10 cellular contexts compared by ENCODE assay signal in the genomic region with DNA sequence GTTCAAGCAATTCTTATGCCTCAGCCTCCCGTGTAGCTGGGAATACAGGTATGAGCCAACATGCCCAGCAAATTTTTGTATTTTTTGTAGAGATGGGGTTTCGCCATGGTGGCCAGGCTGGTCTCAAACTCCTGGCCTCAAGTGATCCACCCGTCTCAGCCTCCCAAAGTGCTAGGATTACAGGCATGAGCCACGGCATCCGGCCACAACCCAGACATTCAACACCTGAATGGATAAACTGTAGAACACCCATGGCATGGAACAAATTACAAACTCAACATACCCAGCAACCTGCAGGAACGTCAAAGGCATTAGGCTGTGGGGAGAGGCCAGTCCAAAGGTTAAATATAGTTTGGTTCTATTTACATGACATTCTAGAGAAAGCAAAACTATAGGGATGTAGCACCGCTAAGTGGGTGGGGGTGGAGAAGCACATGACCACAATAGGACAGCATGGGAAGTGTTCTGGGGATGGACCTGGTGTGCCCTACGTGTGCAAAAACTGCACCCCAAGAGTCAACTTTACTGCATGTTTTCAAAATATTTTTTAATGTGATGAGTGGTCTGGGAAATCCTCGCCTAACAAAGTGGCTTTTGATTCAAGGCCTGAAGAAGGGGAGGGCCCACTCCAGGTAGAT. TPM values are rescaled to one million over a fixed set of nuclear protein-coding genes. Genes with fewer than 3 reads are reported as not detected.
DNase-seq lines count a peak whose midpoint lies in the region; ATAC-seq and TF ChIP-seq lines count a peak whose summit lies in the region.
"Had no signal": no experiment of that assay in that cellular context is flagged by ENCODE, and none has a peak within 500 bp of the region (broad histone marks: within the 10 kb centered on the region; RNA-seq: fewer than 3 reads in every experiment).

No MANE protein-coding gene starts in this region.

- H3K9me3 Mint-ChIP-seq in CD8-positive, alpha-beta T cell, result no peaks in the 10 kb centered on the region

- H3K27ac Mint-ChIP-seq in CD8-positive, alpha-beta T cell, result peak overlapping the region; percentile 79

- H3K4me3 Mint-ChIP-seq in CD8-positive, alpha-beta T cell, result no peak overlapping the region

- H3K4me3 ChIP-seq in CD8-positive, alpha-beta T cell (ENCODE audit: low read depth, low read length), result no peak overlapping the region
- H3K4me3 ChIP-seq in RWPE2 (ENCODE audit: severe bottlenecking) (no peak overlapping the region), esophagus muscularis mucosa (no peak overlapping the region), neutrophil (ENCODE audit: low read depth in 1 of 2, low read length in 1 of 2) (no peak overlapping the region), thyroid gland (replicated peaks in 1 of 3) (no peak overlapping the region)
- H3K4me3 ChIP-seq: stomach had no signal

- H3K27me3 Mint-ChIP-seq in CD8-positive, alpha-beta T cell (ENCODE audit: low read depth), result no peaks in the 10 kb centered on the region

- no peak overlapping the region for H3K27ac ChIP-seq in CD8-positive, alpha-beta T cell (ENCODE audit: low read depth, low read length)
- H3K27ac ChIP-seq in RWPE2 (ENCODE audit: poor library complexity, severe bottlenecking), result peak overlapping the region; percentile 97
- H3K27ac ChIP-seq in esophagus muscularis mucosa (replicated peaks in 1 of 4), result peak overlapping the region; percentile 61 to 78 (median 72)
- peak overlapping the region; percentile 94 for H3K27ac ChIP-seq in neutrophil
- no peak overlapping the region for H3K27ac ChIP-seq in thyroid gland

- H3K36me3 ChIP-seq in CD8-positive, alpha-beta T cell (ENCODE audit: insufficient read depth, low read length), result peaks cover 30% of the 10 kb centered on the region
- peaks cover 23% of the 10 kb centered on the region for H3K36me3 ChIP-seq in RWPE2 (ENCODE audit: low read depth)
- peaks cover 8 to 43% (median 42%) of the 10 kb centered on the region in 4 donors for H3K36me3 ChIP-seq in esophagus muscularis mucosa
- peaks cover 34% of the 10 kb centered on the region for H3K36me3 ChIP-seq in neutrophil
- H3K36me3 ChIP-seq in thyroid gland, result peaks cover 18 to 33% of the 10 kb centered on the region in 2 donors

- H3K36me3 Mint-ChIP-seq in CD8-positive, alpha-beta T cell, result peaks cover 43% of the 10 kb centered on the region

- TF ChIP-seq CTCF in CD8-positive, alpha-beta T cell (IDR thresholded peaks at IDR 0.05), result no peak
- no peak for TF ChIP-seq CTCF in RWPE2 (IDR thresholded peaks at IDR 0.05; ENCODE audit: poor library complexity, severe bottlenecking)
- TF ChIP-seq CTCF in esophagus muscularis mucosa (IDR thresholded peaks at IDR 0.05), result no peak
- TF ChIP-seq CTCF in neutrophil (IDR thresholded peaks at IDR 0.05), result no peak
- no peak for TF ChIP-seq CTCF in thyroid gland (IDR thresholded peaks at IDR 0.05)

- peaks cover 33% of the 10 kb centered on the region for H3K4me1 Mint-ChIP-seq in CD8-positive, alpha-beta T cell (ENCODE audit: low read depth)

- WGBS in esophagus muscularis mucosa, result 58% methylated on average over 9 of the region's 9 CpGs
- 83 to 86% methylated on average over 9 of the region's 9 CpGs for WGBS in thyroid gland, 2 donors

- TF ChIP-seq EP300 in esophagus muscularis mucosa (IDR thresholded peaks at IDR 0.05), result no peak

- no peaks in the 10 kb centered on the region for H3K9me3 ChIP-seq in CD8-positive, alpha-beta T cell (ENCODE audit: low read length)
- no peaks in the 10 kb centered on the region for H3K9me3 ChIP-seq in RWPE2 (ENCODE audit: severe bottlenecking)
- H3K9me3 ChIP-seq in esophagus muscularis mucosa, result no peaks in the 10 kb centered on the region
- H3K9me3 ChIP-seq in neutrophil, result no peaks in the 10 kb centered on the region
- no peaks in the 10 kb centered on the region for H3K9me3 ChIP-seq in thyroid gland
- H3K9me3 ChIP-seq: stomach had no signal

- CTCF ChIA-PET in CD8-positive, alpha-beta T cell (lab: Charles Lee), result interaction anchor here (0.8 to 1.2 kb wide), 3 partner anchors 9 to 513 kb away, joined by 3 to 4 read pairs (median 3); no protein-coding TSS in a partner anchor

- no peak for DNase-seq in CD8-positive, alpha-beta T cell
- peak; percentile 34 for DNase-seq in RWPE2 (ENCODE audit: low spot score)
- no peak for DNase-seq in esophagus muscularis mucosa (ENCODE audit: extremely low spot score)
- no peak for DNase-seq in NCI-H2227 (lab: John Stamatoyannopoulos, UW; ENCODE audit: unreplicated experiment)
- no peak for DNase-seq in thyroid gland
- no peak for DNase-seq in NCI-H187 treated with DMSO at 0.1 percent for 48 hours (lab: John Stamatoyannopoulos, UW)

- intact Hi-C loops in CD8-positive, alpha-beta T cell (cut with DNase I, micrococcal nuclease), result loop anchor here in 1 of 2 experiments (1.0 kb wide), 1 partner anchor 10 kb away; a partner anchor contains a TSS
- intact Hi-C loops in esophagus muscularis mucosa (cut with DNase I) (loop anchor here (2.0 kb wide), 1 partner anchor 125 kb away; no protein-coding TSS in a partner anchor), thyroid gland (cut with DNase I) (no loop called here)

- ATAC-seq in CD8-positive, alpha-beta T cell, result no peak
- no peak for ATAC-seq in RWPE2 (ENCODE audit: low read depth)
- no peak for ATAC-seq in HG03378 (IDR thresholded peaks at IDR 0.05; ENCODE audit: unreplicated experiment)

- TF ChIP-seq POLR2A in esophagus muscularis mucosa (IDR thresholded peaks at IDR 0.05; ENCODE audit: low read depth) (no peak), thyroid gland (IDR thresholded peaks at IDR 0.05) (no peak)

- H3K27me3 ChIP-seq in CD8-positive, alpha-beta T cell (ENCODE audit: insufficient read depth, low read length), result no peaks in the 10 kb centered on the region
- H3K27me3 ChIP-seq in RWPE2 (ENCODE audit: insufficient read depth, poor library complexity, severe bottlenecking) (no peaks in the 10 kb centered on the region), esophagus muscularis mucosa (no peaks in the 10 kb centered on the region), neutrophil (no peaks in the 10 kb centered on the region), thyroid gland (no peaks in the 10 kb centered on the region)
- H3K27me3 ChIP-seq: foreskin keratinocyte, stomach had no signal

- peaks cover 26% of the 10 kb centered on the region for H3K4me1 ChIP-seq in CD8-positive, alpha-beta T cell (ENCODE audit: insufficient read depth, low read length)
- H3K4me1 ChIP-seq in RWPE2 (ENCODE audit: insufficient read depth, poor library complexity, severe bottlenecking) (peaks cover 34% of the 10 kb centered on the region), esophagus muscularis mucosa (peaks cover 33 to 49% (median 35%) of the 10 kb centered on the region in 4 donors), neutrophil (ENCODE audit: control insufficient read depth in 1 of 2, insufficient read depth in 1 of 2, low read depth in 1 of 2, low read length in 1 of 2) (peaks cover 25 to 27% of the 10 kb centered on the region in 2 experiments), thyroid gland (peaks cover 0 to 15% of the 10 kb centered on the region in 2 donors)

- POLR2A ChIA-PET in CD8-positive, alpha-beta T cell (lab: Charles Lee), result interaction anchor here (0.6 to 1.1 kb wide), 3 partner anchors 9 to 764 kb away, joined by 3 to 4 read pairs (median 4); no protein-coding TSS in a partner anchor

RNA-seq across cellular contexts. Expression of a gene that starts 6.5 kb away (rescaled TPM):
- total RNA-seq in CD8-positive, alpha-beta T cell, result 1 to 10 TPM; 1.1 to 1.5 TPM
- total RNA-seq in esophagus muscularis mucosa, result 1 to 10 TPM in 1 of 4 donors, under 1 TPM in 2, not detected in 1; 0.52 to 1.8 (median 0.66) TPM
- total RNA-seq in thyroid gland, result 10 to 100 TPM in 2 of 4 donors, 1 to 10 TPM in 2; 2.2 to 28.0 (median 9.1) TPM

RNA-seq across cellular contexts. Expression of a gene that starts 10.5 kb away (rescaled TPM):
- total RNA-seq in CD8-positive, alpha-beta T cell, result 10 to 100 TPM; 35.7 to 42.0 TPM
- total RNA-seq in esophagus muscularis mucosa, result 10 to 100 TPM; 12.4 to 32.3 (median 26.5) TPM
- 10 to 100 TPM; 51.1 to 85.0 (median 58.2) TPM for total RNA-seq in thyroid gland

RNA-seq across cellular contexts. Expression of a gene that starts 27.3 kb away (rescaled TPM):
- 10 to 100 TPM; 82.1 to 84.8 TPM for total RNA-seq in CD8-positive, alpha-beta T cell
- 100 to 1,000 TPM in 3 of 4 donors, 10 to 100 TPM in 1; 93.9 to 122 (median 115) TPM for total RNA-seq in esophagus muscularis mucosa
- total RNA-seq in thyroid gland, result 100 to 1,000 TPM; 108 to 165 (median 138) TPM

RNA-seq across cellular contexts. Expression of a gene that starts 32.3 kb away (rescaled TPM):
- 10 to 100 TPM; 15.9 to 22.6 TPM for total RNA-seq in CD8-positive, alpha-beta T cell
- 100 to 1,000 TPM in 3 of 4 donors, 10 to 100 TPM in 1; 71.0 to 234 (median 156) TPM for total RNA-seq in esophagus muscularis mucosa
- total RNA-seq in thyroid gland, result 100 to 1,000 TPM in 1 of 4 donors, 10 to 100 TPM in 3; 38.9 to 151 (median 57.6) TPM

RNA-seq across cellular contexts. Expression of a gene that starts 51.5 kb away (rescaled TPM):
- total RNA-seq in CD8-positive, alpha-beta T cell, result 10 to 100 TPM; 44.0 to 48.9 TPM
- total RNA-seq in esophagus muscularis mucosa (10 to 100 TPM; 33.6 to 71.2 (median 55.9) TPM), thyroid gland (10 to 100 TPM; 48.8 to 65.8 (median 55.1) TPM)

Comparison
In these comparisons a context has a peak if more than half of its experiments do, and no peak if none do; other contexts are left out.
1. H3K27ac ChIP-seq: peak in RWPE2 (single experiment), esophagus muscularis mucosa (4 of 4) and neutrophil (single experiment); none in CD8-positive, alpha-beta T cell (single experiment) and thyroid gland (0 of 3).